Comparison of ENCODE assay signal across 22 cellular contexts in the genomic region with DNA sequence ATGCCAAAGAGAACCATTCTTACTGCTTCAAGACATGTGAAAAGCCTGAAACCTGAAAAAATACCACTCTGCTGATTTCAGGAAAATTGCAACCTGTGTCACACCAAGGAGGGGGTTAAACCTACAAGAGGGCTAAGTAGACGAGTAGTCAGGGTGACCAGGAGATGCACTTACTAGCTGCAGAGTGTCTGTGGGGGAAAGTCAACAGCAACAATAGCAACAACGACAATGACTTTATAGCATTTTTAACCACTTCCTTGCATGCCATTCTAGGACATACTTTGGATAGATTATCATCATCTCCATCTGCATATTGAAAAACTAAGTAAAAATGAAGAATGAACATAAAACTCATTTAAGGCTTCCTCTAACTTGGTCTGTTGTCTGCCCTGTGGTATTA.
"Had no signal": no experiment of that assay in that cellular context is flagged by ENCODE, and none has a peak within 500 bp of the region (broad histone marks: within the 10 kb centered on the region; RNA-seq: fewer than 3 reads in every experiment).

No MANE protein-coding gene starts in this region.

- H3K27me3 ChIP-seq: SJCRH30 had no signal

- DNase-seq: KBM-7, MM.1S, NCI-H1092 treated with DMSO at 0.1 percent for 48 hours, NCI-H1436, NCI-H187, NCI-H2029, NCI-H2081 treated with DMSO at 0.1 percent for 48 hours, NCI-H2171, NCI-H226, NCI-H446, NCI-H510A, NCI-H524 treated with DMSO at 0.1 percent for 48 hours, NCI-H69, NCI-H774, RPMI8226, SHP77 treated with DMSO at 0.1 percent for 48 hours, SJCRH30, T-helper 1 cell had no signal

- H3K4me3 ChIP-seq: SJCRH30 had no signal

- H3K4me1 Mint-ChIP-seq: IgD-negative memory B cell had no signal

- H3K27me3 Mint-ChIP-seq: IgD-negative memory B cell had no signal

- H3K4me1 ChIP-seq: SJCRH30 had no signal

- H3K36me3 ChIP-seq: SJCRH30 had no signal

- ATAC-seq: Right ventricle myocardium inferior, SK-N-SH treated with all-trans-retinoic acid at 6 μM for 48 hours had no signal

- H3K36me3 Mint-ChIP-seq: IgD-negative memory B cell had no signal

- H3K27ac Mint-ChIP-seq: IgD-negative memory B cell had no signal

- H3K27ac ChIP-seq: HL-60, SJCRH30 had no signal

- H3K9me3 ChIP-seq: SJCRH30 had no signal
